In the genomic region with DNA sequence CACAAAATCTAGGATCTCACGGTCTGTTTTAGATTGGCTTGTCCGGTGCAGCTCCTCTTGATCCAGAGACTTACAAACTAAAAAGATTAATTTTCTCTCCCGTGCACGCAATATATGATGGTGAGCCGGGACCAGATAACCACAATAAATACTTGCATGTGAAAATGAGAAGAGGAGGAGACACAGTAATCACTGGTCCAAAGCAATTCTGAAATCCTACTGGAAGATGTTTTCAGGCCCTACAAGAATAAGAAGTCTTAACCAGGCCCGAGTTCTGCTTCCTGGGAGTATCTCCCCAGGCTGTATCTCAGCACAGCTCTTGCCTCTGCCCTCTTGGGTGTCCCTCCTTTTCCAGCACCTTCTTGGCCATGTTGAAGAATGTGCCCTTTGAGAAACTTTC, we compare ENCODE assay signal across 1 cellular context.
TF ChIP-seq lines count a peak whose summit lies in the region.

No MANE protein-coding gene starts in this region.

TF ChIP-seq in endothelial cell of umbilical vein, 7 proteins besides CTCF, POLR2A, EP300 and RAD21 (continued from another document):
- TF ChIP-seq, protein P1, sequence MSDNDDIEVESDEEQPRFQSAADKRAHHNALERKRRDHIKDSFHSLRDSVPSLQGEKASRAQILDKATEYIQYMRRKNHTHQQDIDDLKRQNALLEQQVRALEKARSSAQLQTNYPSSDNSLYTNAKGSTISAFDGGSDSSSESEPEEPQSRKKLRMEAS (IDR thresholded peaks at IDR 0.05; ENCODE audit: insufficient read depth, insufficient read length), result no peak
- TF ChIP-seq POLR2AphosphoS5 (IDR thresholded peaks at IDR 0.05; ENCODE audit: insufficient read depth, low read depth, low read length), result no peak
- TF ChIP-seq JUN (IDR thresholded peaks at IDR 0.05; ENCODE audit: borderline replicate concordance, insufficient read depth, insufficient read length, low read depth), result no peak
